9 cellular contexts compared by ENCODE assay signal in the genomic region with DNA sequence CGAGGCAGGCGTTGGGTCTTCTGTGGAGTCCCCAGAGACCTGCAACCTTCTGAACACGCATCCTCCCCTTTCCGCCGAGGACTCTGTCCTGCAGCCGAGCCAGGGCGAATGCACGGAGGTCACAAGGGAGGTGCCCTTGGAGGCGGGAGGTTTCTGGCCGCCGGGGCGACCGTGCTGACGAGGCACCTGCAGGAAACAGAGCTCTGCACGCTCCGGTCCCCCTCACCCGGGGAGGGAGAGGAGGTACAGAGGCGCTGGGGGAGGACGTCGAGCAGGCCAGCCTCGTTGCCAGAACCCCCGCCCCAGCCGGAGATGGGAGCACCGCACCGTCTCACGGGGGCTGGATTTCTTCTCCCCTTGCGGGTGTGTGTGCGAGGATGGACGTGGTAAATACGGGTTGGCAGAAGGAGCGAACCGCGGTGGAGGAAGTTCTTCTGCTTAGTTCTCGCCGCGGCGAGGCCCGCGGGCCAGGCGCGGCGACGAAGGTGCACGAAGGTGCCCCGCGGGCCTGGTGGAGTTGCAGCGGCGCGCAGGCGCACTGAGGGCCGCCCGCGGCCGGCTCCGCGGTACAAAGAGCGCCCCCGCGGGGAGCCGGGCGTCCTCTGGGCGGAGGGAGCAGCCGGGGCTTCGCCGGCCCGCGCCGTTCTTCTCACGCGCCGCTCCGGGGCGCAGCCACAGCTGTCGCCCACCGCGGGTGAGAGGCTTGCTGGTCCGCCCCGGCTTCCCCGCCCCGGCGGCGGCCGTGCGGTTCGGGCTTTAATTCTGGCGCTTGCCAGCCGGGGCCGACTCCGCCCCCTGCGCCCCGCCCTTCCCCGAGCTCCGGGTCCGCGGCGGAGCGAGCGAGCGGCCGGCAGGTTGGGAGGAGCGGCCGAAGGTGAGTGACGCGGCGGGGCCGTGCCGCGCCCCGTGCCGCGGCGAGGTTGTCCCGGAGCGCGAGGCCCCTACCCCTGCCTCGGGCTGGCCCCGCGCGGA. TPM values are rescaled to one million over a fixed set of nuclear protein-coding genes. Genes with fewer than 3 reads are reported as not detected.
DNase-seq lines count a peak whose midpoint lies in the region; ATAC-seq, FAIRE-seq and TF ChIP-seq lines count a peak whose summit lies in the region.
"Had no signal": no experiment of that assay in that cellular context is flagged by ENCODE, and none has a peak within 500 bp of the region (broad histone marks: within the 10 kb centered on the region; RNA-seq: fewer than 3 reads in every experiment).

KANK1 (plus strand) TSS at position 815 of the 972 bp plus-strand sequence.

- H2AFZ ChIP-seq in endothelial cell of umbilical vein (ENCODE audit: low read depth, low read length) = peak within 1 kb of the TSS; percentile 88

- H3K27ac ChIP-seq in endothelial cell of umbilical vein (ENCODE audit: insufficient read depth, low read depth, low read length) = no peak within 1 kb of the TSS

- H3K27me3 ChIP-seq in BJ (ENCODE audit: control insufficient read depth, insufficient read depth, low read length) (peaks cover 12% of the 10 kb centered on the region), endothelial cell of umbilical vein (ENCODE audit: control insufficient read depth in 2 of 2, insufficient read depth in 2 of 2, low read length in 2 of 2) (peaks cover 16 to 36% of the 10 kb centered on the region in 2 experiments)

- DNase-seq in BJ (ENCODE audit: low read depth) (no peak), NCI-H82 treated with DMSO at 0.1 percent for 48 hours (lab: John Stamatoyannopoulos, UW; ENCODE audit: unreplicated experiment) (peak; percentile 36), endothelial cell of umbilical vein (ENCODE audit: low read depth, low spot score) (peak; percentile 58), midbrain (lab: John Stamatoyannopoulos, UW) (peak; percentile 90)
- peak; percentile 84 for DNase-seq in activated CD8-positive, alpha-beta memory T cell treated with anti-CD3 and anti-CD28 coated beads, Interleukin-2, amount 50 U/mL, for 48 hours
- DNase-seq in stimulated activated CD8-positive, alpha-beta memory T cell treated with anti-CD3 and anti-CD28 coated beads, Interleukin-15, amount 100 ng/mL, for 48 hours (ENCODE audit: low read depth in 2 of 2) = peak; percentile 60 to 61

- no peaks in the 10 kb centered on the region for H3K9me1 ChIP-seq in endothelial cell of umbilical vein (replicated peaks; ENCODE audit: control insufficient read depth, extremely low read depth, insufficient read depth, low read length)

- ATAC-seq in GM19025 (IDR thresholded peaks at IDR 0.05; ENCODE audit: low read depth, unreplicated experiment) (peak; percentile 87), HG03280 (IDR thresholded peaks at IDR 0.05; ENCODE audit: unreplicated experiment) (peak; percentile 86)

- H3K36me3 ChIP-seq in BJ (ENCODE audit: control insufficient read depth, insufficient read depth, low read length) (no peaks in the 10 kb centered on the region), endothelial cell of umbilical vein (ENCODE audit: control insufficient read depth in 2 of 2, extremely low read depth in 1 of 2, insufficient read depth in 2 of 2, low read length in 2 of 2) (no peaks in the 10 kb centered on the region)

- BruUV-seq in endothelial cell of umbilical vein (replicated peaks; lab: Mats Ljungman, UMichigan) = no TSS peak

- peak within 1 kb of the TSS; percentile 48 for H3K4me2 ChIP-seq in endothelial cell of umbilical vein (ENCODE audit: insufficient read depth, low read length)

- dilution Hi-C loops in endothelial cell of umbilical vein (cut with MboI; ENCODE audit: extremely low pct_ligation_motif_present, low sequenced_read_pairs) = no loop called here

- TF ChIP-seq CTCF in BJ (IDR thresholded peaks at IDR 0.05; ENCODE audit: insufficient read depth, low read depth, low read length) (no peak), endothelial cell of umbilical vein (IDR thresholded peaks at IDR 0.05; ENCODE audit: extremely low read depth in 1 of 2, insufficient read depth in 1 of 2, low read depth in 1 of 2, low read length in 2 of 2) (peak; percentile 23 to 49)

- peaks cover 4% of the 10 kb centered on the region for H3K4me1 ChIP-seq in endothelial cell of umbilical vein (ENCODE audit: control insufficient read depth, extremely low read depth, insufficient read depth, low read length)

- TF ChIP-seq POLR2A in endothelial cell of umbilical vein (IDR thresholded peaks at IDR 0.05; ENCODE audit: low read depth, low read length) = no peak

- H3K79me2 ChIP-seq in endothelial cell of umbilical vein (ENCODE audit: control insufficient read depth, insufficient read depth, low read length) = no peaks in the 10 kb centered on the region

- POLR2A ChIA-PET in BJ (lab: Charles Lee) (interaction anchor here (0.6 kb wide), 1 partner anchor 12 kb away, joined by 3 read pairs; no protein-coding TSS in a partner anchor), endothelial cell of umbilical vein (lab: Charles Lee) (no interaction called here)

- no peaks in the 10 kb centered on the region for H4K20me1 ChIP-seq in endothelial cell of umbilical vein (replicated peaks; ENCODE audit: control insufficient read depth, extremely low read depth, insufficient read depth, low read length)

- no peak for FAIRE-seq in endothelial cell of umbilical vein (lab: Jason Lieb, UNC)
- FAIRE-seq: colon had no signal

- peak within 1 kb of the TSS; percentile 46 for H3K4me3 ChIP-seq in BJ (ENCODE audit: low read depth, low read length)
- H3K4me3 ChIP-seq in endothelial cell of umbilical vein (replicated peaks in 1 of 3; ENCODE audit: insufficient read depth in 1 of 3, low read depth in 1 of 3, low read length in 3 of 3) = peak within 1 kb of the TSS; percentile 22 to 33 (median 26)

- CTCF ChIA-PET in BJ (lab: Yijun Ruan, JAX) (interaction anchor here (0.5 to 1.6 kb wide), 6 partner anchors 9 to 169 kb away, joined by 3 to 5 read pairs (median 3); no protein-coding TSS in a partner anchor), endothelial cell of umbilical vein (lab: Charles Lee) (interaction anchor here (0.6 to 2.3 kb wide), 6 partner anchors 9 to 252 kb away, joined by 3 to 7 read pairs (median 3); no protein-coding TSS in a partner anchor)

- no peak within 1 kb of the TSS for H3K9ac ChIP-seq in endothelial cell of umbilical vein (replicated peaks; ENCODE audit: extremely low read depth, insufficient read depth, low read length)

- intact Hi-C loops in endothelial cell of umbilical vein (cut with micrococcal nuclease) = loop anchor here (1.0 kb wide), 2 partner anchors 34 to 260 kb away; no protein-coding TSS in a partner anchor

- H3K9me3 ChIP-seq in endothelial cell of umbilical vein (replicated peaks; ENCODE audit: control insufficient read depth, insufficient read depth, low read length) = no peaks in the 10 kb centered on the region

TF ChIP-seq in endothelial cell of umbilical vein, 7 proteins besides CTCF, POLR2A, EP300 and RAD21:
- TF ChIP-seq EZH2 (IDR thresholded peaks at IDR 0.05; ENCODE audit: borderline replicate concordance, low read depth, low read length, severe bottlenecking) (no peak), FOS (IDR thresholded peaks at IDR 0.05; ENCODE audit: borderline replicate concordance, insufficient read depth, low read length) (no peak), MYC (IDR thresholded peaks at IDR 0.05; ENCODE audit: low read depth, low read length) (no peak), POLR2AphosphoS5 (IDR thresholded peaks at IDR 0.05; ENCODE audit: insufficient read depth, low read depth, low read length) (no peak), GATA2 (IDR thresholded peaks at IDR 0.05; ENCODE audit: insufficient read depth, insufficient read length, low read depth, low read length) (no peak), MAX (IDR thresholded peaks at IDR 0.05; ENCODE audit: insufficient read depth, insufficient read length) (no peak), JUN (IDR thresholded peaks at IDR 0.05; ENCODE audit: borderline replicate concordance, insufficient read depth, insufficient read length, low read depth) (no peak)
TF ChIP-seq in endothelial cell of umbilical vein: peak in this region for 0.

RNA-seq across cellular contexts. Expression of gene KANK1, which starts in this region (rescaled TPM):
- polyA plus RNA-seq in BJ (2011; rRNA removed) (32.6 and 42.6 TPM in 2 replicates), endothelial cell of umbilical vein (46.2 and 46.7 TPM in 2 replicates)
- polyA minus RNA-seq in BJ (2011; rRNA and poly(A)+ RNA removed) = 49.8 and 61.2 TPM in 2 replicates
- 41.3 and 44.2 TPM in 2 replicates for total RNA-seq in endothelial cell of umbilical vein
- 38.2 and 39.2 TPM in 2 replicates for polyA plus RNA-seq in endothelial cell of umbilical vein (2011; cell fraction: cytosol; rRNA removed)
- 86.2 and 100 TPM in 2 replicates for polyA plus RNA-seq in endothelial cell of umbilical vein (2011; cell fraction: nucleus; rRNA removed)
- polyA plus RNA-seq in endothelial cell of umbilical vein (2012) = 33.4 and 33.6 TPM in 2 replicates
- polyA minus RNA-seq in endothelial cell of umbilical vein = 101 and 102 TPM in 2 replicates
- polyA minus RNA-seq in endothelial cell of umbilical vein (2011; cell fraction: cytosol; rRNA and poly(A)+ RNA removed) = 4.1 TPM
- polyA minus RNA-seq in endothelial cell of umbilical vein (2011; cell fraction: nucleus; rRNA and poly(A)+ RNA removed) = 54.7 and 69.3 TPM in 2 replicates
